9 cellular contexts compared by ENCODE assay signal in genomic region chrX:152637649-152638442, GRCh38. TPM values are rescaled to one million over a fixed set of nuclear protein-coding genes. Genes with fewer than 3 reads are reported as not detected.
DNase-seq lines count a peak whose midpoint lies in the region; ATAC-seq and TF ChIP-seq lines count a peak whose summit lies in the region.
"Had no signal": no experiment of that assay in that cellular context is flagged by ENCODE, and none has a peak within 500 bp of the region (broad histone marks: within the 10 kb centered on the region; RNA-seq: fewer than 3 reads in every experiment).

Gene GABRQ (plus strand): TSS chrX:152637895. CDS start chrX:152638203, 308 bp downstream.

- CTCF ChIA-PET in RWPE1 (lab: Yijun Ruan, JAX): no interaction called here
- CTCF ChIA-PET in CD4-positive, alpha-beta memory T cell (lab: Charles Lee; ENCODE audit: partially characterized antibody): no interaction called here

- H3K4me1 ChIP-seq in testis: no peaks in the 10 kb centered on the region
- no peaks in the 10 kb centered on the region for H3K4me1 ChIP-seq in CD4-positive, alpha-beta memory T cell (ENCODE audit: insufficient read depth, low read length)

- H3K4me3 ChIP-seq in testis: peak within 1 kb of the TSS; percentile 9 to 50
- H3K4me3 ChIP-seq in CD4-positive, alpha-beta memory T cell (ENCODE audit: low read length in 2 of 2): no peak within 1 kb of the TSS

- no peak within 1 kb of the TSS for H3K4me3 Mint-ChIP-seq in CD4-positive, alpha-beta memory T cell

- H3K36me3 Mint-ChIP-seq in CD4-positive, alpha-beta memory T cell: no peaks in the 10 kb centered on the region

- no peaks in the 10 kb centered on the region for H3K4me1 Mint-ChIP-seq in CD4-positive, alpha-beta memory T cell

- TF ChIP-seq POLR2A in testis (IDR thresholded peaks at IDR 0.05): no peak

- DNase-seq in stimulated activated CD4-positive, alpha-beta T cell treated with anti-CD3 and anti-CD28 coated beads, Interleukin-15, amount 100 ng/mL, for 48 hours (ENCODE audit: low read depth in 2 of 2): peak; percentile 1 to 10
- no peak for DNase-seq in stimulated activated CD4-positive, alpha-beta T cell treated with anti-CD3 and anti-CD28 coated beads, Interleukin-4, amount 100 ng/mL, for 1 hour
- DNase-seq in RWPE1 (ENCODE audit: low spot score) (peak; percentile 21), globus pallidus (ENCODE audit: low spot score) (peak; percentile 16), testis (peak; percentile 84), foreskin melanocyte (no peak)
- no peak for DNase-seq in CD4-positive, alpha-beta memory T cell

- TF ChIP-seq CTCF in RWPE1 (conservative IDR thresholded peaks at IDR 0.05; ENCODE audit: low read depth) (no peak), testis (IDR thresholded peaks at IDR 0.05) (no peak)

- H3K27ac ChIP-seq in RWPE1 (no peak within 1 kb of the TSS), testis (no peak within 1 kb of the TSS)
- H3K27ac ChIP-seq in CD4-positive, alpha-beta memory T cell (ENCODE audit: low read depth, low read length): no peak within 1 kb of the TSS

- H3K27ac Mint-ChIP-seq in CD4-positive, alpha-beta memory T cell: no peak within 1 kb of the TSS

- no peaks in the 10 kb centered on the region for H3K27me3 ChIP-seq in testis
- no peaks in the 10 kb centered on the region for H3K27me3 ChIP-seq in CD4-positive, alpha-beta memory T cell (ENCODE audit: insufficient read depth, low read length)

- WGBS in testis, 2 donors: 4% methylated on average over 26 of the region's 64 CpGs; no CpG with 5 or more reads in 1 of the 2 donors

- no peaks in the 10 kb centered on the region for H3K9me3 Mint-ChIP-seq in CD4-positive, alpha-beta memory T cell

- ATAC-seq in GM21390 (IDR thresholded peaks at IDR 0.05; ENCODE audit: unreplicated experiment): no peak

- no peaks in the 10 kb centered on the region for H3K36me3 ChIP-seq in testis (ENCODE audit: low read depth, missing control alignments)
- H3K36me3 ChIP-seq in CD4-positive, alpha-beta memory T cell (ENCODE audit: insufficient read depth, low read length): no peaks in the 10 kb centered on the region

- intact Hi-C loops in testis (cut with DNase I; ENCODE audit: low total_unique reads): loop anchor here (10.0 kb wide), 1 partner anchor 883 kb away; no protein-coding TSS in a partner anchor
- intact Hi-C loops in CD4-positive, alpha-beta memory T cell (cut with micrococcal nuclease): no loop called here

- peaks cover 11 to 14% of the 10 kb centered on the region in 2 donors for H3K27me3 Mint-ChIP-seq in CD4-positive, alpha-beta memory T cell

- POLR2A ChIA-PET in RWPE1 (lab: Yijun Ruan, JAX; ENCODE audit: low non-redundant PET): no interaction called here
- POLR2A ChIA-PET in CD4-positive, alpha-beta memory T cell (lab: Charles Lee; ENCODE audit: partially characterized antibody): no interaction called here

- no peaks in the 10 kb centered on the region for H3K9me3 ChIP-seq in testis
- no peaks in the 10 kb centered on the region for H3K9me3 ChIP-seq in CD4-positive, alpha-beta memory T cell (ENCODE audit: control insufficient read depth in 1 of 2, low read length in 2 of 2)

RNA-seq across cellular contexts. Expression of gene GABRQ, which starts in this region (rescaled TPM):
- 1 to 10 TPM; 3.5 to 9.6 TPM for total RNA-seq in testis
- 2.4 TPM for polyA plus RNA-seq in testis (ENCODE audit: insufficient read depth, low read depth, low replicate concordance)
- not detected for total RNA-seq in CD4-positive, alpha-beta memory T cell
- polyA plus RNA-seq in CD4-positive, alpha-beta memory T cell: not detected
- total RNA-seq: myocyte had no signal

Comparison
In these comparisons a context has a peak if more than half of its experiments do, and no peak if none do; other contexts are left out.
1. RNA of gene GABRQ (total RNA-seq): 3.5 to 9.6 TPM in testis; not detected in CD4-positive, alpha-beta memory T cell; every median in the first group is over 4 times any median in the second.
2. DNase-seq: peak in stimulated activated CD4-positive, alpha-beta T cell treated with anti-CD3 and anti-CD28 coated beads, Interleukin-15, amount 100 ng/mL, for 48 hours (2 of 2), RWPE1 (single experiment), globus pallidus (single experiment) and testis (single experiment); none in stimulated activated CD4-positive, alpha-beta T cell treated with anti-CD3 and anti-CD28 coated beads, Interleukin-4, amount 100 ng/mL, for 1 hour (single experiment), foreskin melanocyte (single experiment) and CD4-positive, alpha-beta memory T cell (0 of 5).
3. H3K4me3 ChIP-seq: peak in testis (2 of 2); none in CD4-positive, alpha-beta memory T cell (0 of 2).